ENCODE assay signal across 8 cellular contexts in the genomic region with DNA sequence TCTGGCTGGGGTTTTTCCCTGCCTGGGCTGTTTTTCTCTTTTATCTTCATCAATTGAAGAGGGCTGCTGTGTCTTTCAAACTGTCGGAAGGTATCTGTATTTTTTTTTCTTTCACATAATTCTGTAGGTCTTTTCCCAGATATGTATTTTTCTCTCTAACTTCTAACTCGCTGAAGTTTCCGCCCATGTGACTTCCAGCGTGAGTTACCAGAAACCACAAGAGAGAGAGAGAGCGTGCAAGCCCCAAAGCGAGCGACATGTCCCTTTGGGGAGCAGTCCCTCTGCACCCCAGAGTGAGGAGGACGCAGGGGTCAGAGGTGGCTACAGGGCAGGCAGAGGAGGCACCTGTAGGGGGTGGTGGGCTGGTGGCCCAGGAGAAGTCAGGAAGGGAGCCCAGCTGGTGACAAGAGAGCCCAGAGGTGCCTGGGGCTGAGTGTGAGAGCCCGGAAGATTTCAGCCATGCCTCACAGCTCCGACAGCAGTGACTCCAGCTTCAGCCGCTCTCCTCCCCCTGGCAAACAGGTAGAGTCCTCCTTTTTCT. TPM values are rescaled to one million over a fixed set of nuclear protein-coding genes. Genes with fewer than 3 reads are reported as not detected.
A peak's percentile ranks its signal among the peaks of the same experiment; 100 is the strongest.
DNase-seq lines count a peak whose midpoint lies in the region; ATAC-seq and TF ChIP-seq lines count a peak whose summit lies in the region.

A gene with protein sequence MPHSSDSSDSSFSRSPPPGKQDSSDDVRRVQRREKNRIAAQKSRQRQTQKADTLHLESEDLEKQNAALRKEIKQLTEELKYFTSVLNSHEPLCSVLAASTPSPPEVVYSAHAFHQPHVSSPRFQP (plus strand): TSS at position 246 of the 541 bp plus-strand sequence. CDS start 214 bp downstream, at position 460.

- no peaks in the 10 kb centered on the region for H3K9me3 Mint-ChIP-seq in naive thymus-derived CD8-positive, alpha-beta T cell

- no peaks in the 10 kb centered on the region for H3K27me3 Mint-ChIP-seq in naive thymus-derived CD8-positive, alpha-beta T cell

- CTCF ChIA-PET in GM10248 (lab: Yijun Ruan, JAX) = interaction anchor here (1.1 to 12.9 kb wide), 9 partner anchors 9 to 134 kb away, joined by 3 to 105 read pairs (median 8); no protein-coding TSS in a partner anchor

- H3K27me3 ChIP-seq in thymus (ENCODE audit: control insufficient read depth, insufficient read depth) = no peaks in the 10 kb centered on the region

- 3% methylated on average over 11 of the region's 11 CpGs for WGBS in thymus

- no peaks in the 10 kb centered on the region for H3K9me3 ChIP-seq in thymus (ENCODE audit: control insufficient read depth)

- peak within 1 kb of the TSS; percentile 93 to 99 (median 96) for H3K27ac Mint-ChIP-seq in naive thymus-derived CD8-positive, alpha-beta T cell

- no peaks in the 10 kb centered on the region for H3K36me3 ChIP-seq in thymus (ENCODE audit: control insufficient read depth, insufficient read depth)

- H3K4me3 ChIP-seq in thymus (ENCODE audit: low read length) = peak within 1 kb of the TSS; percentile 52

- H3K4me1 Mint-ChIP-seq in naive thymus-derived CD8-positive, alpha-beta T cell = peaks cover 38 to 71% (median 66%) of the 10 kb centered on the region in 4 donors

- H3K4me1 ChIP-seq in thymus (ENCODE audit: control insufficient read depth, insufficient read depth, low read length) = peaks cover 12% of the 10 kb centered on the region

- TF ChIP-seq CTCF in GM10248 (IDR thresholded peaks at IDR 0.05; ENCODE audit: control extremely low read depth, extremely low read depth, low read depth, missing control alignments) = no peak

- ATAC-seq in HG02571 (IDR thresholded peaks at IDR 0.05; ENCODE audit: unreplicated experiment) = peak; percentile 60
- ATAC-seq in naive thymus-derived CD8-positive, alpha-beta T cell = peak; percentile 88 to 89

- H3K36me3 Mint-ChIP-seq in naive thymus-derived CD8-positive, alpha-beta T cell = peaks cover 0 to 26% (median 8%) of the 10 kb centered on the region in 3 donors

- DNase-seq in GM10248 (ENCODE audit: extremely low spot score) = peak; percentile 77
- DNase-seq in RPMI7951 (ENCODE audit: low read depth) = peak; percentile 26
- DNase-seq in activated naive CD4-positive, alpha-beta T cell treated with anti-CD3 and anti-CD28 coated beads, Interleukin-2, amount 50 U/mL, for 16 hours = peak; percentile 73
- peak; percentile 33 to 81 (median 64) for DNase-seq in naive thymus-derived CD8-positive, alpha-beta T cell
- no peak for DNase-seq in GOT3 (lab: John Stamatoyannopoulos, UW)
- no peak for DNase-seq in COLO829 (ENCODE audit: low spot score)

- POLR2A ChIA-PET in GM10248 (lab: Yijun Ruan, JAX) = interaction anchor here (2.2 kb wide), 1 partner anchor 18 kb away, joined by 7 read pairs; no protein-coding TSS in a partner anchor
- POLR2A ChIA-PET in naive thymus-derived CD8-positive, alpha-beta T cell (lab: Charles Lee) = interaction anchor here (1.1 to 1.7 kb wide), 6 partner anchors 9 to 139 kb away, joined by 3 to 8 read pairs (median 5); a partner anchor contains a TSS

- peak within 1 kb of the TSS; percentile 86 for H3K27ac ChIP-seq in thymus (ENCODE audit: low read depth)

- peak within 1 kb of the TSS; percentile 94 to 100 (median 99) for H3K4me3 Mint-ChIP-seq in naive thymus-derived CD8-positive, alpha-beta T cell

RNA-seq across cellular contexts. Expression of the gene that starts here (rescaled TPM):
- total RNA-seq in RPMI7951 (2014; rRNA removed; shearing (Covaris generic)) = 3.6 and 3.9 TPM in 2 replicates
- 1 to 10 TPM; 5.5 to 5.7 TPM for total RNA-seq in naive thymus-derived CD8-positive, alpha-beta T cell
- polyA plus RNA-seq in naive thymus-derived CD8-positive, alpha-beta T cell = 10 to 100 TPM; 22.7 to 32.2 (median 26.1) TPM
- 27.4 TPM for polyA plus RNA-seq in thymus

Comparison
In these comparisons a context has a peak if more than half of its experiments do, and no peak if none do; other contexts are left out.
1. DNase-seq: peak in GM10248 (single experiment), RPMI7951 (single experiment), activated naive CD4-positive, alpha-beta T cell treated with anti-CD3 and anti-CD28 coated beads, Interleukin-2, amount 50 U/mL, for 16 hours (single experiment) and naive thymus-derived CD8-positive, alpha-beta T cell (10 of 10); none in GOT3 (single experiment) and COLO829 (single experiment).